28 cellular contexts compared by ENCODE assay signal in the genomic region with DNA sequence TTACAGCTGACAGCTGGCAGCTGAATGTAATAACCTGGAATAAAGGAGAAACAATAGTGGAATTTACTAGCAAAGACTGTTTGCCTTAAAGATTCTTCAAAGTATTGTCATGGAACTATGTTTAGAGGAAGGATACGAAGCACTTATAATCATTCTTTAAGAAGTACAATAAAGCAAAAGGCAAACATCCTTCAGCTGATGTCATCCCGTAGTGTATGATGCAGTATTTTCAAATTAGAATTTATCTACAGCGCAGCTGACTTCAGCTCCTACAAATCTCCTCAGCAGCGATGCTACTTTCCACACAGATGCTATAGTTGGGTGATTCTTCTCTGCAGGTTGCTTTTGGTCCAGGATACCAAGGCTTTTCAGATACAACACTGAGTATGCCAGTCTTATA. TPM values are rescaled to one million over a fixed set of nuclear protein-coding genes. Genes with fewer than 3 reads are reported as not detected.
DNase-seq lines count a peak whose midpoint lies in the region; ATAC-seq and TF ChIP-seq lines count a peak whose summit lies in the region.
"Had no signal": no experiment of that assay in that cellular context is flagged by ENCODE, and none has a peak within 500 bp of the region (broad histone marks: within the 10 kb centered on the region; RNA-seq: fewer than 3 reads in every experiment).

No MANE protein-coding gene starts in this region.

- H3K23ac ChIP-seq in IMR-90 (ENCODE audit: low read depth, low read length), result no peak overlapping the region

- no peak overlapping the region; the same call in 1 of the 2 replicates for H2BK120ac ChIP-seq in IMR-90 (ENCODE audit: low read depth, low read length)

- no peak overlapping the region for H2BK5ac ChIP-seq in IMR-90 (ENCODE audit: low read depth, low read length, poor library complexity, severe bottlenecking)

- no peak for TF ChIP-seq RAD21 in IMR-90 (IDR thresholded peaks at IDR 0.05; ENCODE audit: low read length)

- in situ Hi-C loops in IMR-90 (cut with MboI; ENCODE audit: low sequenced_read_pairs), result no loop called here

- dilution Hi-C loops in IMR-90 (cut with HindIII; ENCODE audit: low sequenced_read_pairs, unreplicated experiment), result no loop called here

- H3K36me3 ChIP-seq in IMR-90 (ENCODE audit: control insufficient read depth, insufficient read depth, low read length) (no peaks in the 10 kb centered on the region), subcutaneous abdominal adipose tissue (ENCODE audit: control insufficient read depth in 5 of 5, insufficient read depth in 5 of 5, low read length in 5 of 5) (peaks cover 0 to 4% (median 3%) of the 10 kb centered on the region in 5 donors)
- H3K36me3 ChIP-seq: MG63, Peyer's patch had no signal

- no peak overlapping the region for H4K8ac ChIP-seq in IMR-90 (ENCODE audit: low read depth in 2 of 2, low read length in 2 of 2)

- intact Hi-C loops in IMR-90 (cut with micrococcal nuclease), result no loop called here

- POLR2A ChIA-PET in IMR-90 (lab: Charles Lee; ENCODE audit: unreplicated experiment), result no interaction called here

- H2BK15ac ChIP-seq in IMR-90 (ENCODE audit: low read depth, low read length), result no peak overlapping the region

- no peak overlapping the region for H3K4ac ChIP-seq in IMR-90 (ENCODE audit: low read depth, low read length)

- no peak for TF ChIP-seq CTCF in IMR-90 (conservative IDR thresholded peaks at IDR 0.05; ENCODE audit: low read depth, low read length)

- H4K91ac ChIP-seq in IMR-90 (ENCODE audit: insufficient read depth, low read depth, low read length), result no peak overlapping the region

- no peak overlapping the region; the same call in 1 of the 2 replicates for H3K18ac ChIP-seq in IMR-90 (ENCODE audit: low read depth, low read length)

- ATAC-seq in IMR-90 (ENCODE audit: low read depth) (no peak), GM21381 (IDR thresholded peaks at IDR 0.05; ENCODE audit: unreplicated experiment) (no peak)
- ATAC-seq: activated CD8-positive, alpha-beta memory T cell treated with anti-CD3 and anti-CD28 coated beads, Interleukin-2, amount 10 ng/mL, durations not matched to agents 7 days and 5 days; activated naive CD4-positive, alpha-beta T cell treated with anti-CD3 and anti-CD28 coated beads, Interleukin-2, amount 50 U/mL, for 72 hours had no signal

- no peak overlapping the region for H4K5ac ChIP-seq in IMR-90 (ENCODE audit: low read depth, low read length)

- H3K27me3 ChIP-seq in IMR-90 (ENCODE audit: control insufficient read depth, insufficient read depth, low read length) (no peaks in the 10 kb centered on the region), subcutaneous abdominal adipose tissue (ENCODE audit: control insufficient read depth in 5 of 5, insufficient read depth in 4 of 5, low read length in 5 of 5) (no peaks in the 10 kb centered on the region)
- H3K27me3 ChIP-seq: MG63, Peyer's patch had no signal

- H2BK20ac ChIP-seq in IMR-90 (ENCODE audit: low read depth, low read length), result no peak overlapping the region

- no peak overlapping the region for H2AK9ac ChIP-seq in IMR-90 (replicated peaks; ENCODE audit: low read depth, low read length, poor library complexity)

- H4K20me1 ChIP-seq in IMR-90 (ENCODE audit: insufficient read depth, low read length), result no peaks in the 10 kb centered on the region

- H3K4me1 ChIP-seq in IMR-90 (ENCODE audit: control insufficient read depth, insufficient read depth, low read length) (peaks cover 4% of the 10 kb centered on the region), subcutaneous abdominal adipose tissue (ENCODE audit: control insufficient read depth in 5 of 5, insufficient read depth in 5 of 5, low read length in 5 of 5) (peaks cover 0 to 36% (median 2%) of the 10 kb centered on the region in 5 donors)
- H3K4me1 ChIP-seq: Peyer's patch had no signal

- H3K79me1 ChIP-seq in IMR-90 (ENCODE audit: low read depth in 1 of 2, low read length in 2 of 2), result no peaks in the 10 kb centered on the region

- H3K27ac ChIP-seq in IMR-90 (ENCODE audit: insufficient read depth, low read length), result no peak overlapping the region
- H3K27ac ChIP-seq in subcutaneous abdominal adipose tissue (ENCODE audit: low read depth, low read length), result peak overlapping the region; percentile 68
- H3K27ac ChIP-seq: VCaP had no signal

- DNase-seq in IMR-90 (no peak), dermis blood vessel endothelial cell (peak; percentile 81), lung microvascular endothelial cell (ENCODE audit: low read depth in 2 of 2) (peak; percentile 17 to 81), ecto neural progenitor cell (ENCODE audit: low spot score) (no peak), SKM-1 treated with dmso at 0.1 percent for 144 hours (lab: John Stamatoyannopoulos, UW; ENCODE audit: unreplicated experiment) (no peak)
- DNase-seq: activated CD4-positive, alpha-beta T cell treated with anti-CD3 and anti-CD28 coated beads, Interleukin-2, amount 10 ng/mL, durations not matched to agents 7 days and 5 days; activated CD8-positive, alpha-beta memory T cell treated with anti-CD3 and anti-CD28 coated beads, Interleukin-2, amount 10 ng/mL, durations not matched to agents 7 days and 5 days; aorta; CD4-positive, alpha-beta T cell; central memory CD4-positive, alpha-beta T cell; DMS 273 treated with DMSO at 0.1 percent for 48 hours; H9; MG63; NCI-H1417; NCI-H510A treated with DMSO at 0.1 percent for 48 hours; NK-92 treated with Interleukin-12 subunit alpha and Interleukin-12 subunit beta, amount 100 ng/mL, for 24 hours; Peyer's patch; SK-N-SH had no signal

- H3K9ac ChIP-seq in IMR-90 (ENCODE audit: low read depth, low read length) (no peak overlapping the region), subcutaneous abdominal adipose tissue (ENCODE audit: low read length in 5 of 5) (no peak overlapping the region)
- H3K9ac ChIP-seq: SK-N-SH had no signal

- H3K9me3 ChIP-seq in IMR-90 (ENCODE audit: control insufficient read depth, insufficient read depth, low read length) (no peaks in the 10 kb centered on the region), subcutaneous abdominal adipose tissue (ENCODE audit: control insufficient read depth in 5 of 5, low read length in 5 of 5) (no peaks in the 10 kb centered on the region)
- H3K9me3 ChIP-seq: MG63, mucosa of descending colon, Peyer's patch, SK-N-SH had no signal

- CTCF ChIA-PET in IMR-90 (lab: Yijun Ruan, JAX), result interaction anchor here (0.6 kb wide), 2 partner anchors 92 to 117 kb away, joined by 3 read pairs; no protein-coding TSS in a partner anchor

- no peak for TF ChIP-seq POLR2A in IMR-90 (IDR thresholded peaks at IDR 0.05; ENCODE audit: low read depth, low read length)

- peak overlapping the region; percentile 24 for H3K4me2 ChIP-seq in IMR-90 (ENCODE audit: low read depth, low read length)
- H3K4me2 ChIP-seq: SK-N-SH had no signal

- no CpG with 5 or more reads among the region's 4 CpGs for WGBS in IMR-90 (ENCODE audit: extremely low coverage in 2 of 2, insufficient read length in 1 of 2), 2 experiments

- no peak overlapping the region for H3K4me3 ChIP-seq in IMR-90 (ENCODE audit: insufficient read depth, low read depth, low read length)
- H3K4me3 ChIP-seq in subcutaneous abdominal adipose tissue (ENCODE audit: low read depth in 1 of 5, low read length in 5 of 5), result no peak overlapping the region
- H3K4me3 ChIP-seq: MG63, mucosa of descending colon, Peyer's patch had no signal

- H3K56ac ChIP-seq in IMR-90 (ENCODE audit: extremely low read depth, insufficient read depth, low read length), result no peak overlapping the region

- no peak overlapping the region for H2AFZ ChIP-seq in IMR-90 (replicated peaks; ENCODE audit: low read length, poor library complexity)

- no TSS peak for BruUV-seq in IMR-90 (replicated peaks; lab: Mats Ljungman, UMichigan)

- H2AK5ac ChIP-seq in IMR-90 (ENCODE audit: low read depth, low read length), result no peak overlapping the region

- 0 out of 2 replicates have a peak, but pooled peaks cover 3% of the 10 kb centered on the region for H3K9me1 ChIP-seq in IMR-90 (ENCODE audit: insufficient read depth, low read length)

- H3K14ac ChIP-seq in IMR-90 (replicated peaks; ENCODE audit: low read depth, low read length), result no peak overlapping the region

TF ChIP-seq in IMR-90, 13 proteins besides CTCF, POLR2A, EP300 and RAD21:
- TF ChIP-seq FOS (IDR thresholded peaks at IDR 0.05; ENCODE audit: low read depth, low read length) (no peak), MAZ (IDR thresholded peaks at IDR 0.05; ENCODE audit: borderline replicate concordance, low read depth, low read length) (no peak), MXI1 (IDR thresholded peaks at IDR 0.05; ENCODE audit: borderline replicate concordance, low read depth, low read length) (no peak), NFE2L2 (IDR thresholded peaks at IDR 0.05; ENCODE audit: low read depth, low read length) (no peak)
TF ChIP-seq in IMR-90: peak in this region for 0.

RNA-seq across cellular contexts. Expression of a gene that starts 31.5 kb away (rescaled TPM):
- total RNA-seq in IMR-90 (2012; rRNA removed) (not detected in 2 replicates), dermis blood vessel endothelial cell (16.2 and 26.2 TPM in 2 replicates), lung microvascular endothelial cell (12.5 and 14.4 TPM in 2 replicates)
- polyA plus RNA-seq in IMR-90 (2012; rRNA removed), result not detected in 2 replicates
- polyA plus RNA-seq in IMR-90 (2012; cell fraction: cytosol; rRNA removed), result not detected in 2 replicates
- polyA plus RNA-seq in IMR-90 (2012; cell fraction: nucleus; rRNA removed; ENCODE audit: low replicate concordance), result not detected in 2 replicates
- total RNA-seq: activated CD4-positive, alpha-beta T cell treated with anti-CD3 and anti-CD28 coated beads, Interleukin-2, amount 10 ng/mL, durations not matched to agents 7 days and 5 days; activated CD8-positive, alpha-beta memory T cell treated with anti-CD3 and anti-CD28 coated beads, Interleukin-2, amount 10 ng/mL, durations not matched to agents 7 days and 5 days; activated naive CD4-positive, alpha-beta T cell treated with anti-CD3 and anti-CD28 coated beads, Interleukin-2, amount 50 U/mL, for 72 hours; CD4-positive, alpha-beta T cell; epithelial cell of proximal tubule; H9; T-helper 2 cell treated with Interferon-gamma antibody and Interleukin-4, amounts not matched to agents 100 ng/mL and 5 ng/mL, for 36 hours had no signal
- polyA plus RNA-seq: SK-N-SH had no signal

RNA-seq across cellular contexts. Expression of a gene that starts 36.8 kb away (rescaled TPM):
- not detected in 2 replicates for total RNA-seq in IMR-90 (2012; rRNA removed)
- not detected in 2 replicates for polyA plus RNA-seq in IMR-90 (2012; rRNA removed)
- polyA plus RNA-seq in IMR-90 (2012; cell fraction: cytosol; rRNA removed), result not detected in 2 replicates
- not detected in 2 replicates for polyA plus RNA-seq in IMR-90 (2012; cell fraction: nucleus; rRNA removed; ENCODE audit: low replicate concordance)
- total RNA-seq in dermis blood vessel endothelial cell, result not detected in 2 replicates
- not detected in 2 replicates for total RNA-seq in lung microvascular endothelial cell
- total RNA-seq: activated CD4-positive, alpha-beta T cell treated with anti-CD3 and anti-CD28 coated beads, Interleukin-2, amount 10 ng/mL, durations not matched to agents 7 days and 5 days; activated CD8-positive, alpha-beta memory T cell treated with anti-CD3 and anti-CD28 coated beads, Interleukin-2, amount 10 ng/mL, durations not matched to agents 7 days and 5 days; activated naive CD4-positive, alpha-beta T cell treated with anti-CD3 and anti-CD28 coated beads, Interleukin-2, amount 50 U/mL, for 72 hours; dermis microvascular lymphatic vessel endothelial cell; epithelial cell of proximal tubule; frontal cortex; H9; subcutaneous adipose tissue; T-helper 2 cell treated with Interferon-gamma antibody and Interleukin-4, amounts not matched to agents 100 ng/mL and 5 ng/mL, for 36 hours had no signal
- polyA plus RNA-seq: aorta, SK-N-SH had no signal

RNA-seq across cellular contexts. Expression of a gene that starts 56.8 kb away (rescaled TPM):
- total RNA-seq in IMR-90 (2012; rRNA removed) (not detected in 2 replicates), dermis blood vessel endothelial cell (under 0.01 and 0.19 TPM in 2 replicates), lung microvascular endothelial cell (under 0.01 TPM in 1 of 2 replicates, not detected in the other)
- 0.03 TPM in 1 of 2 replicates, not detected in the other for polyA plus RNA-seq in IMR-90 (2012; rRNA removed)
- not detected in 2 replicates for polyA plus RNA-seq in IMR-90 (2012; cell fraction: cytosol; rRNA removed)
- polyA plus RNA-seq in IMR-90 (2012; cell fraction: nucleus; rRNA removed; ENCODE audit: low replicate concordance), result not detected in 2 replicates
- total RNA-seq: activated CD8-positive, alpha-beta memory T cell treated with anti-CD3 and anti-CD28 coated beads, Interleukin-2, amount 10 ng/mL, durations not matched to agents 7 days and 5 days; activated naive CD4-positive, alpha-beta T cell treated with anti-CD3 and anti-CD28 coated beads, Interleukin-2, amount 50 U/mL, for 72 hours; CD4-positive, alpha-beta T cell; dermis microvascular lymphatic vessel endothelial cell; epithelial cell of proximal tubule; frontal cortex; H9; mucosa of descending colon; Peyer's patch had no signal
- polyA plus RNA-seq: aorta, SK-N-SH had no signal

Comparison
In these comparisons a context has a peak if more than half of its experiments do, and no peak if none do; other contexts are left out.
1. DNase-seq: peak in dermis blood vessel endothelial cell (single experiment) and lung microvascular endothelial cell (2 of 2); none in IMR-90 (single experiment), ecto neural progenitor cell (single experiment) and SKM-1 treated with dmso at 0.1 percent for 144 hours (single experiment).
2. RNA of a gene that starts 31.5 kb away (total RNA-seq): 16.2 to 26.2 TPM in dermis blood vessel endothelial cell and 12.5 to 14.4 TPM in lung microvascular endothelial cell; not detected in IMR-90; every median in the first group is over 10 times any median in the second.